8 cellular contexts compared by ENCODE assay signal in the genomic region with DNA sequence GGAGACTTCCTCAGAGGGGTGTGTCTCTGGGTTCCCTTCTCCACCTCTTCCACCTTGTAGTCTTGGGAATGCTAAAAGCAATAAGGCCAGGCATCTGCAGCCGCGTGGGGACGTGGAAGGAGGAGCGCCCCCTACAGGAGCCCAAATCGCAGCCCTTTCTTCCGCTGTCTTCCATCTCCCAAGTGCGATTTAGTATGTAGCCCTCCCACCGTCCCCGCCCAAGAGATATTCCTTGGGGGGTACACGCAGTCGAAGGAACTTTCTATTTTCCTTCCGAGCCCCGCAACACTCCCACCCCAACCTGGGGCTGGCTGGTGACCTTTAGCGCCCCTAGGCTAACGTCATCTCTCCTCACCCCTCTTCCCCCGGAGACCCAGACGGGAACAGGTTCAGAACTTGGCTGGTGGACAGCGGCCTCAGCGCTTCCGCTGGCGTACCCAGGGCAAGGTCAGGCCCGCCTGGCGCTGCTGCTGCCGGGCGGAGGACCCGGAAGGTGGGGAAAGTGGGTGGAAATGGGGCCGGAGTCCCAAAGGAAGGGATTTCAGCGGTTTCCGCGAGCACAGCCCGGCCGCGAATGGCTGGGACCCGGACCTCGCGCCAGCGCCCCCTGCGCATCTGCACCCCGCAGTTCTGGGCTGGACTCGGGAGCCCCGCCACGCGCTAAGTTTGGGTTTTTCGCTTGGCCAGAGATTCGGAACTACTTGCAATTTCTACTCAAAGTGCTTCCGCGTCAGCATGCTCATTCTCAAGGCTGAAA. TPM values are rescaled to one million over a fixed set of nuclear protein-coding genes. Genes with fewer than 3 reads are reported as not detected.
DNase-seq lines count a peak whose midpoint lies in the region; ATAC-seq and TF ChIP-seq lines count a peak whose summit lies in the region.

No MANE protein-coding gene starts in this region.

- H3K27ac Mint-ChIP-seq in dendritic cell treated with granulocyte-macrophage colony-stimulating factor and Interleukin-4, amounts not matched to agents 40 ng/mL and 50 ng/mL, for 4 days, result no peak overlapping the region

- TF ChIP-seq RAD21 in Ishikawa (IDR thresholded peaks at IDR 0.05; ENCODE audit: low read depth), result no peak; the same call in 1 of the 2 replicates

- H4K20me1 ChIP-seq in DOHH2 (ENCODE audit: control insufficient read depth, insufficient read depth, low read depth, low read length), result no peaks in the 10 kb centered on the region

- DNase-seq in SJSA1 (ENCODE audit: low read depth in 1 of 2, low spot score in 2 of 2), result peak in 1 of 2 experiments; percentile 21
- peak; percentile 94 for DNase-seq in left kidney (ENCODE audit: low read depth, low spot score)
- peak; percentile 42 for DNase-seq in stimulated activated CD4-positive, alpha-beta T cell treated with anti-CD3 and anti-CD28 coated beads, Interleukin-4, amount 100 ng/mL, for 1 hour
- DNase-seq in mesenteric fat pad (ENCODE audit: low spot score), result no peak

- peaks cover 91% of the 10 kb centered on the region for H3K27me3 Mint-ChIP-seq in dendritic cell treated with granulocyte-macrophage colony-stimulating factor and Interleukin-4, amounts not matched to agents 40 ng/mL and 50 ng/mL, for 4 days

- peak overlapping the region; percentile 74 for H3K4me3 Mint-ChIP-seq in dendritic cell treated with granulocyte-macrophage colony-stimulating factor and Interleukin-4, amounts not matched to agents 40 ng/mL and 50 ng/mL, for 4 days

- H3K4me3 ChIP-seq in DOHH2 (ENCODE audit: low read length) (no peak overlapping the region), SJSA1 (peak overlapping the region; percentile 41)

- peaks cover 8% of the 10 kb centered on the region for H3K9me3 Mint-ChIP-seq in dendritic cell treated with granulocyte-macrophage colony-stimulating factor and Interleukin-4, amounts not matched to agents 40 ng/mL and 50 ng/mL, for 4 days

- TF ChIP-seq EP300 in Ishikawa (IDR thresholded peaks at IDR 0.05; ENCODE audit: borderline replicate concordance), result peak; percentile 19; the same call in 1 of the 2 replicates

- TF ChIP-seq CTCF in DOHH2 (IDR thresholded peaks at IDR 0.05; ENCODE audit: low read depth, low read length, poor library complexity, severe bottlenecking), result peak; percentile 38

- H3K4me1 ChIP-seq in DOHH2 (ENCODE audit: control insufficient read depth, low read length), result no peaks in the 10 kb centered on the region
- peaks cover 9% of the 10 kb centered on the region for H3K4me1 ChIP-seq in SJSA1 (replicated peaks)

- H3K9me3 ChIP-seq in DOHH2 (ENCODE audit: control insufficient read depth, insufficient read depth, low read length), result peaks cover 12% of the 10 kb centered on the region; the same call in 1 of the 2 replicates
- peaks cover 22% of the 10 kb centered on the region for H3K9me3 ChIP-seq in SJSA1 (replicated peaks)

- no peaks in the 10 kb centered on the region for H3K79me2 ChIP-seq in DOHH2 (ENCODE audit: control insufficient read depth, low read length)

- no peaks in the 10 kb centered on the region for H3K36me3 Mint-ChIP-seq in dendritic cell treated with granulocyte-macrophage colony-stimulating factor and Interleukin-4, amounts not matched to agents 40 ng/mL and 50 ng/mL, for 4 days (ENCODE audit: low read depth)

- no peaks in the 10 kb centered on the region for H3F3A ChIP-seq in DOHH2 (ENCODE audit: control insufficient read depth, insufficient read depth)

- peak; percentile 52 for ATAC-seq in GM21423 (IDR thresholded peaks at IDR 0.05; ENCODE audit: unreplicated experiment)

- H3K9me2 ChIP-seq in DOHH2 (replicated peaks; ENCODE audit: control insufficient read depth, low read length), result no peaks in the 10 kb centered on the region

- H3K4me2 ChIP-seq in DOHH2 (ENCODE audit: low read length), result no peak overlapping the region

- H3K27me3 ChIP-seq in DOHH2 (ENCODE audit: control insufficient read depth, low read length) (no peaks in the 10 kb centered on the region), SJSA1 (replicated peaks) (peaks cover 10% of the 10 kb centered on the region; the same call in 1 of the 2 replicates)

- intact Hi-C loops in dendritic cell treated with granulocyte-macrophage colony-stimulating factor and Interleukin-4, amounts not matched to agents 40 ng/mL and 50 ng/mL, for 4 days (cut with micrococcal nuclease), result no loop called here

- H3K27ac ChIP-seq in DOHH2 (ENCODE audit: low read depth, low read length), result no peak overlapping the region
- no peak overlapping the region for H3K27ac ChIP-seq in SJSA1

- H3K4me1 Mint-ChIP-seq in dendritic cell treated with granulocyte-macrophage colony-stimulating factor and Interleukin-4, amounts not matched to agents 40 ng/mL and 50 ng/mL, for 4 days (ENCODE audit: low read depth), result peaks cover 34% of the 10 kb centered on the region

- H3K36me3 ChIP-seq in DOHH2 (ENCODE audit: control insufficient read depth, low read length), result no peaks in the 10 kb centered on the region
- no peaks in the 10 kb centered on the region for H3K36me3 ChIP-seq in SJSA1

TF ChIP-seq in Ishikawa, 13 proteins besides CTCF, POLR2A, EP300 and RAD21:
- no peak for TF ChIP-seq CREB1 (IDR thresholded peaks at IDR 0.05; ENCODE audit: low read depth)
- no peak for TF ChIP-seq TEAD4 (IDR thresholded peaks at IDR 0.05)
- TF ChIP-seq ZBTB7A (IDR thresholded peaks at IDR 0.05; ENCODE audit: low read depth), result no peak
- peak; percentile 26; the same call in 1 of the 2 replicates for TF ChIP-seq TCF12 (IDR thresholded peaks at IDR 0.05; ENCODE audit: low read depth)
- TF ChIP-seq, protein P1, sequence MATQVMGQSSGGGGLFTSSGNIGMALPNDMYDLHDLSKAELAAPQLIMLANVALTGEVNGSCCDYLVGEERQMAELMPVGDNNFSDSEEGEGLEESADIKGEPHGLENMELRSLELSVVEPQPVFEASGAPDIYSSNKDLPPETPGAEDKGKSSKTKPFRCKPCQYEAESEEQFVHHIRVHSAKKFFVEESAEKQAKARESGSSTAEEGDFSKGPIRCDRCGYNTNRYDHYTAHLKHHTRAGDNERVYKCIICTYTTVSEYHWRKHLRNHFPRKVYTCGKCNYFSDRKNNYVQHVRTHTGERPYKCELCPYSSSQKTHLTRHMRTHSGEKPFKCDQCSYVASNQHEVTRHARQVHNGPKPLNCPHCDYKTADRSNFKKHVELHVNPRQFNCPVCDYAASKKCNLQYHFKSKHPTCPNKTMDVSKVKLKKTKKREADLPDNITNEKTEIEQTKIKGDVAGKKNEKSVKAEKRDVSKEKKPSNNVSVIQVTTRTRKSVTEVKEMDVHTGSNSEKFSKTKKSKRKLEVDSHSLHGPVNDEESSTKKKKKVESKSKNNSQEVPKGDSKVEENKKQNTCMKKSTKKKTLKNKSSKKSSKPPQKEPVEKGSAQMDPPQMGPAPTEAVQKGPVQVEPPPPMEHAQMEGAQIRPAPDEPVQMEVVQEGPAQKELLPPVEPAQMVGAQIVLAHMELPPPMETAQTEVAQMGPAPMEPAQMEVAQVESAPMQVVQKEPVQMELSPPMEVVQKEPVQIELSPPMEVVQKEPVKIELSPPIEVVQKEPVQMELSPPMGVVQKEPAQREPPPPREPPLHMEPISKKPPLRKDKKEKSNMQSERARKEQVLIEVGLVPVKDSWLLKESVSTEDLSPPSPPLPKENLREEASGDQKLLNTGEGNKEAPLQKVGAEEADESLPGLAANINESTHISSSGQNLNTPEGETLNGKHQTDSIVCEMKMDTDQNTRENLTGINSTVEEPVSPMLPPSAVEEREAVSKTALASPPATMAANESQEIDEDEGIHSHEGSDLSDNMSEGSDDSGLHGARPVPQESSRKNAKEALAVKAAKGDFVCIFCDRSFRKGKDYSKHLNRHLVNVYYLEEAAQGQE (IDR thresholded peaks at IDR 0.05; ENCODE audit: low read depth), result peak; percentile 96
- TF ChIP-seq CEBPB (IDR thresholded peaks at IDR 0.05), result no peak
- no peak for TF ChIP-seq YY1 (IDR thresholded peaks at IDR 0.05; ENCODE audit: low read depth)
- TF ChIP-seq, protein P2, sequence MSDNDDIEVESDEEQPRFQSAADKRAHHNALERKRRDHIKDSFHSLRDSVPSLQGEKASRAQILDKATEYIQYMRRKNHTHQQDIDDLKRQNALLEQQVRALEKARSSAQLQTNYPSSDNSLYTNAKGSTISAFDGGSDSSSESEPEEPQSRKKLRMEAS (IDR thresholded peaks at IDR 0.05), result peak; percentile 52; the same call in 1 of the 2 replicates
- no peak for TF ChIP-seq TAF1 (IDR thresholded peaks at IDR 0.05; ENCODE audit: low read depth)
- TF ChIP-seq NFIC (IDR thresholded peaks at IDR 0.05), result no peak; the same call in 1 of the 2 replicates
- no peak for TF ChIP-seq FOXM1 (IDR thresholded peaks at IDR 0.05; ENCODE audit: borderline replicate concordance, low read depth)
- no peak for TF ChIP-seq EGR1 (IDR thresholded peaks at IDR 0.05)
- TF ChIP-seq, protein P3, sequence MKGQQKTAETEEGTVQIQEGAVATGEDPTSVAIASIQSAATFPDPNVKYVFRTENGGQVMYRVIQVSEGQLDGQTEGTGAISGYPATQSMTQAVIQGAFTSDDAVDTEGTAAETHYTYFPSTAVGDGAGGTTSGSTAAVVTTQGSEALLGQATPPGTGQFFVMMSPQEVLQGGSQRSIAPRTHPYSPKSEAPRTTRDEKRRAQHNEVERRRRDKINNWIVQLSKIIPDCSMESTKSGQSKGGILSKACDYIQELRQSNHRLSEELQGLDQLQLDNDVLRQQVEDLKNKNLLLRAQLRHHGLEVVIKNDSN (IDR thresholded peaks at IDR 0.05), result no peak

RNA-seq across cellular contexts. Expression of a gene that starts 2.1 kb away (rescaled TPM):
- total RNA-seq in SJSA1 (2014; rRNA removed; shearing (Covaris generic)), result not detected in 2 replicates
- total RNA-seq in mesenteric fat pad, result not detected
